Comparison of ENCODE assay signal across 36 cellular contexts in genomic region chr19:50962245-50962644, GRCh38. TPM values are rescaled to one million over a fixed set of nuclear protein-coding genes. Genes with fewer than 3 reads are reported as not detected.
"Had no signal": no experiment of that assay in that cellular context is flagged by ENCODE, and none has a peak within 500 bp of the region (broad histone marks: within the 10 kb centered on the region; RNA-seq: fewer than 3 reads in every experiment).

No MANE protein-coding gene starts in this region.

- ATAC-seq: activated CD4-positive, CD25-positive, alpha-beta regulatory T cell treated with anti-CD3 and anti-CD28 coated beads, Interleukin-2, amount 50 U/mL, for 24 hours; activated CD8-positive, alpha-beta T cell treated with anti-CD3 and anti-CD28 coated beads for 36 hours; activated T-cell treated with anti-CD3 and anti-CD28 coated beads, Interleukin-2, amount 50 U/mL, for 4 hours; activated T-helper 17 cell treated with anti-CD3 and anti-CD28 coated beads, Interleukin-2, amount 50 U/mL, for 72 hours; body of pancreas; gastroesophageal sphincter; heart right ventricle had no signal

- H3K9me3 ChIP-seq: body of pancreas, colonic mucosa, esophagus squamous epithelium, gastroesophageal sphincter had no signal

- H3K79me2 ChIP-seq: hepatocyte had no signal

- H3K4me3 ChIP-seq: body of pancreas, cardiac muscle cell, colonic mucosa, esophagus squamous epithelium, gastroesophageal sphincter, heart right ventricle, hepatocyte had no signal

- DNase-seq: activated B cell treated with CpG ODN at 0.5 μM for 24 hours; activated CD4-positive, alpha-beta T cell treated with anti-CD3 and anti-CD28 coated beads for 48 hours; activated CD4-positive, alpha-beta T cell treated with anti-CD3 and anti-CD28 coated beads, Interleukin-2, amount 50 U/mL, for 1 hour; activated CD4-positive, alpha-beta T cell treated with anti-CD3 and anti-CD28 coated beads, Interleukin-2, amount 50 U/mL, for 48 hours; activated CD8-positive, alpha-beta memory T cell treated with anti-CD3 and anti-CD28 coated beads for 24 hours; activated CD8-positive, alpha-beta T cell treated with anti-CD3 and anti-CD28 coated beads for 36 hours; activated effector memory CD4-positive, alpha-beta T cell treated with Interleukin-2 at 50 U/mL for 16 hours; activated gamma-delta T cell treated with Interleukin-2 at 50 U/mL for 16 hours; activated naive CD4-positive, alpha-beta T cell treated with anti-CD3 and anti-CD28 coated beads, Interleukin-2, amount 50 U/mL, for 16 hours; activated naive CD4-positive, alpha-beta T cell treated with Interleukin-2 at 50 U/mL for 16 hours; activated T-cell treated with anti-CD3 and anti-CD28 coated beads, Interleukin-2, amount 50 U/mL, for 4 hours; amniotic stem cell; anterior cingulate cortex; body of pancreas; central memory CD4-positive, alpha-beta T cell; cerebellar nuclear complex; colonic mucosa; effector CD8-positive, alpha-beta T cell; esophagus squamous epithelium; foreskin melanocyte; heart right ventricle; T1000; WERI-Rb-1 had no signal

- H3K36me3 ChIP-seq: cardiac muscle cell, colonic mucosa, esophagus squamous epithelium, gastroesophageal sphincter, heart right ventricle, WERI-Rb-1 had no signal

- H3K4me2 ChIP-seq: hepatocyte had no signal

- H2AFZ ChIP-seq: hepatocyte had no signal

- FAIRE-seq: endometrium, endothelial cell of umbilical vein had no signal

- H3K27ac ChIP-seq: body of pancreas, cardiac muscle cell, colonic mucosa, epithelial cell of prostate, esophagus squamous epithelium, gastroesophageal sphincter, heart right ventricle, hepatocyte, WERI-Rb-1 had no signal

- H3K27me3 ChIP-seq: body of pancreas, colonic mucosa, hepatocyte had no signal

- H3K4me1 ChIP-seq: body of pancreas, colonic mucosa, gastroesophageal sphincter, heart right ventricle had no signal

RNA-seq across cellular contexts. Expression of gene KLK6, which starts 7.1 kb away (rescaled TPM):
- total RNA-seq: activated B cell treated with CpG ODN at 0.5 μM for 24 hours; activated CD8-positive, alpha-beta T cell treated with anti-CD3 and anti-CD28 coated beads for 36 hours; activated T-cell treated with anti-CD3 and anti-CD28 coated beads, Interleukin-2, amount 50 U/mL, for 4 hours; activated T-helper 17 cell treated with anti-CD3 and anti-CD28 coated beads, Interleukin-2, amount 50 U/mL, for 72 hours; body of pancreas; colonic mucosa; dermis microvascular lymphatic vessel endothelial cell; endothelial cell of umbilical vein; fibroblast of lung; fibroblast of villous mesenchyme; glomerular endothelial cell; heart right ventricle had no signal
- polyA plus RNA-seq: fibroblast of lung, heart right ventricle had no signal

RNA-seq across cellular contexts. Expression of gene KLK5, which starts 9.4 kb away (rescaled TPM):
- total RNA-seq: activated B cell treated with CpG ODN at 0.5 μM for 24 hours; activated CD8-positive, alpha-beta T cell treated with anti-CD3 and anti-CD28 coated beads for 36 hours; activated T-cell treated with anti-CD3 and anti-CD28 coated beads, Interleukin-2, amount 50 U/mL, for 4 hours; activated T-helper 17 cell treated with anti-CD3 and anti-CD28 coated beads, Interleukin-2, amount 50 U/mL, for 72 hours; body of pancreas; cardiac muscle cell; colonic mucosa; dermis microvascular lymphatic vessel endothelial cell; endothelial cell of umbilical vein; fibroblast of lung; fibroblast of villous mesenchyme; glomerular endothelial cell; heart right ventricle; hepatocyte had no signal
- polyA plus RNA-seq: cardiac muscle cell, endothelial cell of umbilical vein, heart right ventricle had no signal

RNA-seq across cellular contexts. Expression of gene KLK7, which starts 21.5 kb away (rescaled TPM):
- total RNA-seq: activated B cell treated with CpG ODN at 0.5 μM for 24 hours; activated CD8-positive, alpha-beta T cell treated with anti-CD3 and anti-CD28 coated beads for 36 hours; activated T-cell treated with anti-CD3 and anti-CD28 coated beads, Interleukin-2, amount 50 U/mL, for 4 hours; activated T-helper 17 cell treated with anti-CD3 and anti-CD28 coated beads, Interleukin-2, amount 50 U/mL, for 72 hours; cardiac muscle cell; colonic mucosa; dermis microvascular lymphatic vessel endothelial cell; endothelial cell of umbilical vein; fibroblast of lung; fibroblast of villous mesenchyme; glomerular endothelial cell; heart right ventricle had no signal
- polyA plus RNA-seq: endothelial cell of umbilical vein, fibroblast of lung had no signal

RNA-seq across cellular contexts. Expression of gene KLK8, which starts 39.2 kb away (rescaled TPM):
- total RNA-seq: activated B cell treated with CpG ODN at 0.5 μM for 24 hours; activated CD8-positive, alpha-beta T cell treated with anti-CD3 and anti-CD28 coated beads for 36 hours; activated T-cell treated with anti-CD3 and anti-CD28 coated beads, Interleukin-2, amount 50 U/mL, for 4 hours; activated T-helper 17 cell treated with anti-CD3 and anti-CD28 coated beads, Interleukin-2, amount 50 U/mL, for 72 hours; body of pancreas; cardiac muscle cell; colonic mucosa; dermis microvascular lymphatic vessel endothelial cell; endothelial cell of umbilical vein; fibroblast of lung; fibroblast of villous mesenchyme; glomerular endothelial cell; heart right ventricle had no signal
- polyA plus RNA-seq: cardiac muscle cell, endothelial cell of umbilical vein, fibroblast of lung, heart right ventricle had no signal

RNA-seq across cellular contexts. Expression of gene KLK4, which starts 51.0 kb away (rescaled TPM):
- total RNA-seq: activated CD8-positive, alpha-beta T cell treated with anti-CD3 and anti-CD28 coated beads for 36 hours; activated T-cell treated with anti-CD3 and anti-CD28 coated beads, Interleukin-2, amount 50 U/mL, for 4 hours; activated T-helper 17 cell treated with anti-CD3 and anti-CD28 coated beads, Interleukin-2, amount 50 U/mL, for 72 hours; body of pancreas; cardiac muscle cell; dermis microvascular lymphatic vessel endothelial cell; endothelial cell of umbilical vein; esophagus squamous epithelium; fibroblast of lung; fibroblast of villous mesenchyme; gastroesophageal sphincter; glomerular endothelial cell; heart right ventricle; hepatocyte had no signal
- polyA plus RNA-seq: adipose tissue, cardiac muscle cell, endothelial cell of umbilical vein, fibroblast of lung, heart right ventricle had no signal
